Comparison of ENCODE assay signal across 11 cellular contexts in genomic region chr22:19848298-19849224, GRCh38. TPM values are rescaled to one million over a fixed set of nuclear protein-coding genes. Genes with fewer than 3 reads are reported as not detected.
DNase-seq lines count a peak whose midpoint lies in the region; ATAC-seq, FAIRE-seq and TF ChIP-seq lines count a peak whose summit lies in the region.
"Had no signal": no experiment of that assay in that cellular context is flagged by ENCODE, and none has a peak within 500 bp of the region (broad histone marks: within the 10 kb centered on the region; RNA-seq: fewer than 3 reads in every experiment).

No MANE protein-coding gene starts in this region.

- 50 to 63% methylated on average over 7 of the region's 7 CpGs for WGBS in upper lobe of left lung, 2 donors

- no peak for TF ChIP-seq EP300 in upper lobe of left lung (IDR thresholded peaks at IDR 0.05)

- H3K36me3 ChIP-seq in kidney (ENCODE audit: control insufficient read depth in 1 of 2, insufficient read depth in 2 of 2, low read length in 2 of 2) (peaks cover 0 to 22% of the 10 kb centered on the region in 2 donors), upper lobe of left lung (peaks cover 0 to 22% (median 15%) of the 10 kb centered on the region in 4 donors)

- H3K27me3 Mint-ChIP-seq in activated naive CD8-positive, alpha-beta T cell treated with anti-CD3 and anti-CD28 coated beads, Interleukin-2, amount 10 ng/mL, durations not matched to agents 7 days and 5 days = no peaks in the 10 kb centered on the region
- H3K27me3 Mint-ChIP-seq in activated naive CD8-positive, alpha-beta T cell treated with anti-CD3 and anti-CD28 coated beads, Interleukin-2, amount 50 U/mL, for 24 hours = no peaks in the 10 kb centered on the region

- intact Hi-C loops in kidney (cut with DNase I) = no loop called here

- no peak for DNase-seq in activated naive CD8-positive, alpha-beta T cell treated with anti-CD3 and anti-CD28 coated beads, Interleukin-2, amount 10 ng/mL, durations not matched to agents 7 days and 5 days
- DNase-seq in activated naive CD8-positive, alpha-beta T cell treated with anti-CD3 and anti-CD28 coated beads, Interleukin-2, amount 50 U/mL, for 24 hours = no peak
- DNase-seq in RPMI7951 (ENCODE audit: low read depth) = peak; percentile 38
- DNase-seq in kidney = peak; percentile 74
- DNase-seq in upper lobe of left lung = peak in 1 of 2 donors; percentile 86
- no peak for DNase-seq in pons (ENCODE audit: low spot score)
- DNase-seq in frontal cortex (ENCODE audit: low spot score in 2 of 2) = no peak
- DNase-seq in activated CD8-positive, alpha-beta memory T cell treated with anti-CD3 and anti-CD28 coated beads for 24 hours = no peak
- DNase-seq: activated CD4-positive, alpha-beta T cell treated with anti-CD3 and anti-CD28 coated beads for 1 hour; BE2C; H9 had no signal

- no peaks in the 10 kb centered on the region for H3K27me3 ChIP-seq in upper lobe of left lung
- H3K27me3 ChIP-seq: BE2C had no signal

- peak overlapping the region; percentile 20 to 33 for H3K27ac ChIP-seq in kidney (ENCODE audit: low read depth in 2 of 2, low read length in 2 of 2)
- H3K27ac ChIP-seq in upper lobe of left lung = peak overlapping the region; percentile 8 to 95 (median 49)

- H3K36me3 Mint-ChIP-seq in activated naive CD8-positive, alpha-beta T cell treated with anti-CD3 and anti-CD28 coated beads, Interleukin-2, amount 10 ng/mL, durations not matched to agents 7 days and 5 days = peaks cover 19% of the 10 kb centered on the region
- peaks cover 32% of the 10 kb centered on the region for H3K36me3 Mint-ChIP-seq in activated naive CD8-positive, alpha-beta T cell treated with anti-CD3 and anti-CD28 coated beads, Interleukin-2, amount 50 U/mL, for 24 hours (ENCODE audit: low read depth)

- H3K4me1 Mint-ChIP-seq in activated naive CD8-positive, alpha-beta T cell treated with anti-CD3 and anti-CD28 coated beads, Interleukin-2, amount 10 ng/mL, durations not matched to agents 7 days and 5 days = peaks cover 31% of the 10 kb centered on the region
- peaks cover 39% of the 10 kb centered on the region for H3K4me1 Mint-ChIP-seq in activated naive CD8-positive, alpha-beta T cell treated with anti-CD3 and anti-CD28 coated beads, Interleukin-2, amount 50 U/mL, for 24 hours

- no peak for TF ChIP-seq CTCF in kidney (IDR thresholded peaks at IDR 0.05; ENCODE audit: borderline replicate concordance, extremely low read depth, insufficient read depth)
- no peak for TF ChIP-seq CTCF in upper lobe of left lung (IDR thresholded peaks at IDR 0.05)

- H3K27ac Mint-ChIP-seq in activated naive CD8-positive, alpha-beta T cell treated with anti-CD3 and anti-CD28 coated beads, Interleukin-2, amount 10 ng/mL, durations not matched to agents 7 days and 5 days = peak overlapping the region; percentile 6
- H3K27ac Mint-ChIP-seq in activated naive CD8-positive, alpha-beta T cell treated with anti-CD3 and anti-CD28 coated beads, Interleukin-2, amount 50 U/mL, for 24 hours = no peak overlapping the region
- H3K27ac Mint-ChIP-seq: H9 had no signal

- no peak overlapping the region for H3K4me3 ChIP-seq in kidney (ENCODE audit: low read length in 2 of 2)
- H3K4me3 ChIP-seq in upper lobe of left lung = no peak overlapping the region

- no peak for ATAC-seq in activated naive CD8-positive, alpha-beta T cell treated with anti-CD3 and anti-CD28 coated beads, Interleukin-2, amount 10 ng/mL, durations not matched to agents 7 days and 5 days (ENCODE audit: low read depth)
- no peak for ATAC-seq in activated naive CD8-positive, alpha-beta T cell treated with anti-CD3 and anti-CD28 coated beads, Interleukin-2, amount 50 U/mL, for 24 hours
- peak in 1 of 2 donors; percentile 41 for ATAC-seq in upper lobe of left lung (ENCODE audit: low FRiP score in 2 of 2)

- peaks cover 7 to 28% of the 10 kb centered on the region in 2 donors for H3K4me1 ChIP-seq in kidney (ENCODE audit: control insufficient read depth in 1 of 2, insufficient read depth in 1 of 2, low read depth in 1 of 2, low read length in 2 of 2)
- H3K4me1 ChIP-seq in upper lobe of left lung = peaks cover 41 to 74% (median 69%) of the 10 kb centered on the region in 4 donors

- H3K9me3 ChIP-seq in kidney (ENCODE audit: control insufficient read depth in 1 of 2, low read length in 2 of 2) (no peaks in the 10 kb centered on the region), upper lobe of left lung (no peaks in the 10 kb centered on the region)
- H3K9me3 ChIP-seq: BE2C had no signal

- H3K9ac ChIP-seq in kidney (ENCODE audit: low read length in 2 of 2) = no peak overlapping the region

- FAIRE-seq in kidney (lab: Jason Lieb, UNC) (no peak), frontal cortex (lab: Jason Lieb, UNC) (no peak)

- TF ChIP-seq POLR2A in upper lobe of left lung (IDR thresholded peaks at IDR 0.05) = peak in 1 of 4 donors; percentile 6

- POLR2A ChIA-PET in activated naive CD8-positive, alpha-beta T cell treated with anti-CD3 and anti-CD28 coated beads, Interleukin-2, amount 10 ng/mL, durations not matched to agents 7 days and 5 days (lab: Charles Lee) = interaction anchor here (0.6 kb wide), 1 partner anchor 85 kb away, joined by 3 read pairs; no protein-coding TSS in a partner anchor

- H3K9me3 Mint-ChIP-seq in activated naive CD8-positive, alpha-beta T cell treated with anti-CD3 and anti-CD28 coated beads, Interleukin-2, amount 10 ng/mL, durations not matched to agents 7 days and 5 days = no peaks in the 10 kb centered on the region
- H3K9me3 Mint-ChIP-seq in activated naive CD8-positive, alpha-beta T cell treated with anti-CD3 and anti-CD28 coated beads, Interleukin-2, amount 50 U/mL, for 24 hours = no peaks in the 10 kb centered on the region
- H3K9me3 Mint-ChIP-seq: H9 had no signal

- H3K4me3 Mint-ChIP-seq in activated naive CD8-positive, alpha-beta T cell treated with anti-CD3 and anti-CD28 coated beads, Interleukin-2, amount 10 ng/mL, durations not matched to agents 7 days and 5 days = no peak overlapping the region
- no peak overlapping the region for H3K4me3 Mint-ChIP-seq in activated naive CD8-positive, alpha-beta T cell treated with anti-CD3 and anti-CD28 coated beads, Interleukin-2, amount 50 U/mL, for 24 hours
- H3K4me3 Mint-ChIP-seq: H9 had no signal

RNA-seq across cellular contexts. Expression of gene GNB1L, which starts 6.1 kb away (rescaled TPM):
- total RNA-seq in activated naive CD8-positive, alpha-beta T cell treated with anti-CD3 and anti-CD28 coated beads, Interleukin-2, amount 10 ng/mL, durations not matched to agents 7 days and 5 days = 10 to 100 TPM; 11.9 to 12.7 TPM
- 11.9 and 12.4 TPM in 2 replicates for total RNA-seq in RPMI7951 (2014; rRNA removed; shearing (Covaris generic))
- total RNA-seq in kidney (4.4 TPM), upper lobe of left lung (10 to 100 TPM in 1 of 6 donors, 1 to 10 TPM in 4, under 1 TPM in 1; 0.78 to 11.1 (median 6.8) TPM), frontal cortex (2.9 TPM)
- polyA plus RNA-seq in kidney (ENCODE audit: insufficient read depth, low read depth, low replicate concordance) = 4.0 TPM

RNA-seq across cellular contexts. Expression of gene RTL10, which starts 6.1 kb away (rescaled TPM):
- 10 to 100 TPM; 18.4 to 18.9 TPM for total RNA-seq in activated naive CD8-positive, alpha-beta T cell treated with anti-CD3 and anti-CD28 coated beads, Interleukin-2, amount 10 ng/mL, durations not matched to agents 7 days and 5 days
- 5.0 and 8.5 TPM in 2 replicates for total RNA-seq in RPMI7951 (2014; rRNA removed; shearing (Covaris generic))
- 16.7 TPM for total RNA-seq in kidney
- 8.8 TPM for polyA plus RNA-seq in kidney (ENCODE audit: insufficient read depth, low read depth, low replicate concordance)
- 10 to 100 TPM; 16.4 to 27.4 (median 24.1) TPM for total RNA-seq in upper lobe of left lung
- 13.0 TPM for total RNA-seq in frontal cortex

Comparison
In these comparisons a context has a peak if more than half of its experiments do, and no peak if none do; other contexts are left out.
1. DNase-seq: peak in RPMI7951 (single experiment) and kidney (single experiment); none in activated naive CD8-positive, alpha-beta T cell treated with anti-CD3 and anti-CD28 coated beads, Interleukin-2, amount 10 ng/mL, durations not matched to agents 7 days and 5 days (single experiment), activated naive CD8-positive, alpha-beta T cell treated with anti-CD3 and anti-CD28 coated beads, Interleukin-2, amount 50 U/mL, for 24 hours (single experiment), pons (single experiment), frontal cortex (0 of 2) and activated CD8-positive, alpha-beta memory T cell treated with anti-CD3 and anti-CD28 coated beads for 24 hours (single experiment).